20 cellular contexts compared by ENCODE assay signal in genomic region chr16:87131061-87131995, GRCh38.
A peak's percentile ranks its signal among the peaks of the same experiment; 100 is the strongest.
DNase-seq lines count a peak whose midpoint lies in the region; ATAC-seq and TF ChIP-seq lines count a peak whose summit lies in the region.
"Had no signal": no experiment of that assay in that cellular context is flagged by ENCODE, and none has a peak within 500 bp of the region (broad histone marks: within the 10 kb centered on the region; RNA-seq: fewer than 3 reads in every experiment).

No MANE protein-coding gene starts in this region.

- peak overlapping the region in 2 of 3 experiments; percentile 37 to 54 for H3K27ac Mint-ChIP-seq in nephron
- H3K27ac Mint-ChIP-seq in activated CD8-positive, alpha-beta T cell treated with anti-CD3 and anti-CD28 coated beads for 36 hours, result no peak overlapping the region

- peaks cover 0 to 13% (median 0%) of the 10 kb centered on the region in 3 donors for H3K27me3 ChIP-seq in sigmoid colon
- H3K27me3 ChIP-seq: MG63, Peyer's patch, SJCRH30 had no signal

- H3K27ac ChIP-seq in HEK293 (ENCODE audit: extremely low read depth, low read depth, low read length) (no peak overlapping the region), sigmoid colon (no peak overlapping the region)
- H3K27ac ChIP-seq: Peyer's patch, SJCRH30 had no signal

- H3K9me3 ChIP-seq in HEK293 (ENCODE audit: control insufficient read depth, insufficient read depth, low read depth, low read length) (no peaks in the 10 kb centered on the region), sigmoid colon (peaks cover 0 to 6% (median 0%) of the 10 kb centered on the region in 4 donors)
- H3K9me3 ChIP-seq: MG63, SJCRH30 had no signal

- DNase-seq in COLO668 (lab: John Stamatoyannopoulos, UW; ENCODE audit: unreplicated experiment) (peak; percentile 11), sigmoid colon (peak; percentile 12), DMS79 treated with DMSO at 0.1 percent for 48 hours (lab: John Stamatoyannopoulos, UW) (no peak)
- DNase-seq in activated CD8-positive, alpha-beta T cell treated with anti-CD3 and anti-CD28 coated beads for 36 hours, result no peak
- DNase-seq: CD4-positive, CD25-positive, alpha-beta regulatory T cell; COR-L47; GOT3; Kasumi-1; MG63; NCI-H1048; NCI-H1436; NCI-H2029; NCI-H2227 treated with DMSO at 0.1 percent for 48 hours; NCI-H510A; NCI-H774; Peyer's patch; SJCRH30 had no signal

- H3K36me3 ChIP-seq in HEK293 (ENCODE audit: control insufficient read depth in 2 of 2, insufficient read depth in 1 of 2, low read length in 2 of 2) (no peaks in the 10 kb centered on the region), sigmoid colon (no peaks in the 10 kb centered on the region)
- H3K36me3 ChIP-seq: MG63, Peyer's patch, SJCRH30 had no signal

- peaks cover 70% of the 10 kb centered on the region for H3K27me3 Mint-ChIP-seq in nephron (ENCODE audit: low read depth)
- no peaks in the 10 kb centered on the region for H3K27me3 Mint-ChIP-seq in activated CD8-positive, alpha-beta T cell treated with anti-CD3 and anti-CD28 coated beads for 36 hours
- H3K27me3 Mint-ChIP-seq: CD4-positive, CD25-positive, alpha-beta regulatory T cell had no signal

- peaks cover 57% of the 10 kb centered on the region for H3K4me1 Mint-ChIP-seq in nephron
- H3K4me1 Mint-ChIP-seq in activated CD8-positive, alpha-beta T cell treated with anti-CD3 and anti-CD28 coated beads for 36 hours (ENCODE audit: low read depth), result no peaks in the 10 kb centered on the region
- H3K4me1 Mint-ChIP-seq: CD4-positive, CD25-positive, alpha-beta regulatory T cell had no signal

- no peaks in the 10 kb centered on the region for H3K4me1 ChIP-seq in HEK293 (ENCODE audit: control insufficient read depth, insufficient read depth, low read length)
- peaks cover 0 to 4% (median 0%) of the 10 kb centered on the region in 4 donors for H3K4me1 ChIP-seq in sigmoid colon
- H3K4me1 ChIP-seq: Peyer's patch had no signal

- peaks cover 6% of the 10 kb centered on the region for H3K36me3 Mint-ChIP-seq in nephron (ENCODE audit: low read depth)
- H3K36me3 Mint-ChIP-seq in activated CD8-positive, alpha-beta T cell treated with anti-CD3 and anti-CD28 coated beads for 36 hours (ENCODE audit: low read depth), result no peaks in the 10 kb centered on the region
- H3K36me3 Mint-ChIP-seq: CD4-positive, CD25-positive, alpha-beta regulatory T cell had no signal

- POLR2A ChIA-PET in HEK293 (lab: Yijun Ruan, JAX), result interaction anchor here (0.6 kb wide), 1 partner anchor 965 kb away, joined by 3 read pairs; no protein-coding TSS in a partner anchor
- POLR2A ChIA-PET in activated CD8-positive, alpha-beta T cell treated with anti-CD3 and anti-CD28 coated beads for 36 hours (lab: Charles Lee), result no interaction called here

- TF ChIP-seq CTCF in HEK293 (tag by site-specific recombination; IDR thresholded peaks at IDR 0.05) (no peak), nephron (IDR thresholded peaks at IDR 0.05; ENCODE audit: unreplicated experiment in 3 of 3) (no peak), sigmoid colon (IDR thresholded peaks at IDR 0.05) (no peak)
- no peak for TF ChIP-seq CTCF in activated CD8-positive, alpha-beta T cell treated with anti-CD3 and anti-CD28 coated beads for 36 hours (IDR thresholded peaks at IDR 0.05)

- no peak overlapping the region for H3K4me3 Mint-ChIP-seq in nephron
- H3K4me3 Mint-ChIP-seq in activated CD8-positive, alpha-beta T cell treated with anti-CD3 and anti-CD28 coated beads for 36 hours, result no peak overlapping the region

- no peak for ATAC-seq in activated CD8-positive, alpha-beta T cell treated with anti-CD3 and anti-CD28 coated beads for 36 hours
- no peak for ATAC-seq in GM18873 (IDR thresholded peaks at IDR 0.05; ENCODE audit: low FRiP score, unreplicated experiment)

- TF ChIP-seq POLR2A in sigmoid colon (IDR thresholded peaks at IDR 0.05), result no peak

- H3K4me3 ChIP-seq in HEK293 (ENCODE audit: low read depth, low read length) (no peak overlapping the region), sigmoid colon (no peak overlapping the region)
- H3K4me3 ChIP-seq: MG63, Peyer's patch, SJCRH30 had no signal

- TF ChIP-seq EP300 in sigmoid colon (IDR thresholded peaks at IDR 0.05), result no peak

- 74 to 82% methylated on average over 16 of the region's 16 CpGs for WGBS in sigmoid colon, 2 donors

- CTCF ChIA-PET in HEK293 (lab: Yijun Ruan, JAX), result interaction anchor here (0.6 kb wide), 1 partner anchor 9 kb away, joined by 5 read pairs; no protein-coding TSS in a partner anchor
- CTCF ChIA-PET in activated CD8-positive, alpha-beta T cell treated with anti-CD3 and anti-CD28 coated beads for 36 hours (lab: Charles Lee), result no interaction called here

- peaks cover 8% of the 10 kb centered on the region for H3K9me3 Mint-ChIP-seq in nephron
- peaks cover 2% of the 10 kb centered on the region for H3K9me3 Mint-ChIP-seq in activated CD8-positive, alpha-beta T cell treated with anti-CD3 and anti-CD28 coated beads for 36 hours

- intact Hi-C loops in sigmoid colon (cut with DNase I), result no loop called here
- intact Hi-C loops in activated CD8-positive, alpha-beta T cell treated with anti-CD3 and anti-CD28 coated beads for 36 hours (cut with micrococcal nuclease), result no loop called here

TF ChIP-seq in HEK293, 187 proteins besides CTCF, POLR2A, EP300 and RAD21:
- TF ChIP-seq PRDM10 (tag by site-specific recombination; IDR thresholded peaks at IDR 0.05) (no peak), ZNF335 (tag by site-specific recombination; conservative IDR thresholded peaks at IDR 0.05) (no peak), ZNF513 (tag by site-specific recombination; IDR thresholded peaks at IDR 0.05) (no peak), ZNF596 (tag by site-specific recombination; IDR thresholded peaks at IDR 0.05) (peak; percentile 77), ZNF148 (tag by site-specific recombination; IDR thresholded peaks at IDR 0.05; ENCODE audit: borderline replicate concordance) (no peak)

Comparison
In these comparisons a context has a peak if more than half of its experiments do, and no peak if none do; other contexts are left out.
1. DNase-seq: peak in COLO668 (single experiment) and sigmoid colon (single experiment); none in activated CD8-positive, alpha-beta T cell treated with anti-CD3 and anti-CD28 coated beads for 36 hours (single experiment) and DMS79 treated with DMSO at 0.1 percent for 48 hours (single experiment).